In genomic region chr16:5097470-5098220, GRCh38 we compare ENCODE assay signal across 1 cellular context.
TF ChIP-seq lines count a peak whose summit lies in the region.

Gene EEF2KMT (minus strand): TSS chr16:5097795. CDS start chr16:5097739, 56 bp downstream.

TF ChIP-seq in HepG2, 621 proteins besides CTCF, POLR2A, EP300 and RAD21 (continued from another document and continues in another):
- TF ChIP-seq, protein P1, sequence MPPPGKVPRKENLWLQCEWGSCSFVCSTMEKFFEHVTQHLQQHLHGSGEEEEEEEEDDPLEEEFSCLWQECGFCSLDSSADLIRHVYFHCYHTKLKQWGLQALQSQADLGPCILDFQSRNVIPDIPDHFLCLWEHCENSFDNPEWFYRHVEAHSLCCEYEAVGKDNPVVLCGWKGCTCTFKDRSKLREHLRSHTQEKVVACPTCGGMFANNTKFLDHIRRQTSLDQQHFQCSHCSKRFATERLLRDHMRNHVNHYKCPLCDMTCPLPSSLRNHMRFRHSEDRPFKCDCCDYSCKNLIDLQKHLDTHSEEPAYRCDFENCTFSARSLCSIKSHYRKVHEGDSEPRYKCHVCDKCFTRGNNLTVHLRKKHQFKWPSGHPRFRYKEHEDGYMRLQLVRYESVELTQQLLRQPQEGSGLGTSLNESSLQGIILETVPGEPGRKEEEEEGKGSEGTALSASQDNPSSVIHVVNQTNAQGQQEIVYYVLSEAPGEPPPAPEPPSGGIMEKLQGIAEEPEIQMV (CRISPR knock-in tag; IDR thresholded peaks at IDR 0.05; ENCODE audit: low read depth): peak; percentile 58; the same call in 1 of the 2 replicates
- TF ChIP-seq MEF2D (CRISPR knock-in tag; IDR thresholded peaks at IDR 0.05) (peak; percentile 74), ZNF143 (CRISPR knock-in tag; IDR thresholded peaks at IDR 0.05) (peak; percentile 54), ZNF124 (CRISPR knock-in tag; IDR thresholded peaks at IDR 0.05) (peak; percentile 80; the same call in 1 of the 2 replicates), ASH2L (IDR thresholded peaks at IDR 0.05; ENCODE audit: insufficient read length, low read depth, low read length) (peak; percentile 22), ATF7-NPFF (CRISPR knock-in tag; IDR thresholded peaks at IDR 0.05; ENCODE audit: low read depth) (peak; percentile 93), MLXIP (CRISPR knock-in tag; IDR thresholded peaks at IDR 0.05; ENCODE audit: borderline replicate concordance) (0 out of 2 replicates have a peak, but pooled peaks have one; percentile 42), TAF1 (CRISPR knock-in tag; IDR thresholded peaks at IDR 0.05) (peak; percentile 91), TARDBP (CRISPR knock-in tag; IDR thresholded peaks at IDR 0.05) (peak; percentile 40; the same call in 1 of the 2 replicates), RARG (CRISPR knock-in tag; IDR thresholded peaks at IDR 0.05; ENCODE audit: low read depth) (0 out of 2 replicates have a peak, but pooled peaks have one; percentile 69), ZNF574 (CRISPR knock-in tag; IDR thresholded peaks at IDR 0.05) (peak; percentile 62; the same call in 1 of the 2 replicates), ETV6 (CRISPR knock-in tag; conservative IDR thresholded peaks at IDR 0.05) (0 out of 2 replicates have a peak, but pooled peaks have one; percentile 21), HMG20B (CRISPR knock-in tag; conservative IDR thresholded peaks at IDR 0.05) (0 out of 2 replicates have a peak, but pooled peaks have one; percentile 23), ZNF616 (CRISPR knock-in tag; IDR thresholded peaks at IDR 0.05; ENCODE audit: low read depth) (0 out of 2 replicates have a peak, but pooled peaks have one; percentile 26)
- TF ChIP-seq, protein P2, sequence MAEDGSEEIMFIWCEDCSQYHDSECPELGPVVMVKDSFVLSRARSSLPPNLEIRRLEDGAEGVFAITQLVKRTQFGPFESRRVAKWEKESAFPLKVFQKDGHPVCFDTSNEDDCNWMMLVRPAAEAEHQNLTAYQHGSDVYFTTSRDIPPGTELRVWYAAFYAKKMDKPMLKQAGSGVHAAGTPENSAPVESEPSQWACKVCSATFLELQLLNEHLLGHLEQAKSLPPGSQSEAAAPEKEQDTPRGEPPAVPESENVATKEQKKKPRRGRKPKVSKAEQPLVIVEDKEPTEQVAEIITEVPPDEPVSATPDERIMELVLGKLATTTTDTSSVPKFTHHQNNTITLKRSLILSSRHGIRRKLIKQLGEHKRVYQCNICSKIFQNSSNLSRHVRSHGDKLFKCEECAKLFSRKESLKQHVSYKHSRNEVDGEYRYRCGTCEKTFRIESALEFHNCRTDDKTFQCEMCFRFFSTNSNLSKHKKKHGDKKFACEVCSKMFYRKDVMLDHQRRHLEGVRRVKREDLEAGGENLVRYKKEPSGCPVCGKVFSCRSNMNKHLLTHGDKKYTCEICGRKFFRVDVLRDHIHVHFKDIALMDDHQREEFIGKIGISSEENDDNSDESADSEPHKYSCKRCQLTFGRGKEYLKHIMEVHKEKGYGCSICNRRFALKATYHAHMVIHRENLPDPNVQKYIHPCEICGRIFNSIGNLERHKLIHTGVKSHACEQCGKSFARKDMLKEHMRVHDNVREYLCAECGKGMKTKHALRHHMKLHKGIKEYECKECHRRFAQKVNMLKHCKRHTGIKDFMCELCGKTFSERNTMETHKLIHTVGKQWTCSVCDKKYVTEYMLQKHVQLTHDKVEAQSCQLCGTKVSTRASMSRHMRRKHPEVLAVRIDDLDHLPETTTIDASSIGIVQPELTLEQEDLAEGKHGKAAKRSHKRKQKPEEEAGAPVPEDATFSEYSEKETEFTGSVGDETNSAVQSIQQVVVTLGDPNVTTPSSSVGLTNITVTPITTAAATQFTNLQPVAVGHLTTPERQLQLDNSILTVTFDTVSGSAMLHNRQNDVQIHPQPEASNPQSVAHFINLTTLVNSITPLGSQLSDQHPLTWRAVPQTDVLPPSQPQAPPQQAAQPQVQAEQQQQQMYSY (CRISPR knock-in tag; IDR thresholded peaks at IDR 0.05): 0 out of 2 replicates have a peak, but pooled peaks have one; percentile 50
- TF ChIP-seq, protein P3, sequence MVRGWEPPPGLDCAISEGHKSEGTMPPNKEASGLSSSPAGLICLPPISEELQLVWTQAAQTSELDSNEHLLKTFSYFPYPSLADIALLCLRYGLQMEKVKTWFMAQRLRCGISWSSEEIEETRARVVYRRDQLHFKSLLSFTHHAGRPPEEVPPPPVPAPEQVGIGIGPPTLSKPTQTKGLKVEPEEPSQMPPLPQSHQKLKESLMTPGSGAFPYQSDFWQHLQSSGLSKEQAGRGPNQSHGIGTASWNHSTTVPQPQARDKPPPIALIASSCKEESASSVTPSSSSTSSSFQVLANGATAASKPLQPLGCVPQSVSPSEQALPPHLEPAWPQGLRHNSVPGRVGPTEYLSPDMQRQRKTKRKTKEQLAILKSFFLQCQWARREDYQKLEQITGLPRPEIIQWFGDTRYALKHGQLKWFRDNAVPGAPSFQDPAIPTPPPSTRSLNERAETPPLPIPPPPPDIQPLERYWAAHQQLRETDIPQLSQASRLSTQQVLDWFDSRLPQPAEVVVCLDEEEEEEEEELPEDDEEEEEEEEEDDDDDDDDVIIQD (CRISPR knock-in tag; IDR thresholded peaks at IDR 0.05; ENCODE audit: low read depth): 0 out of 2 replicates have a peak, but pooled peaks have one; percentile 9
- TF ChIP-seq, protein P4, sequence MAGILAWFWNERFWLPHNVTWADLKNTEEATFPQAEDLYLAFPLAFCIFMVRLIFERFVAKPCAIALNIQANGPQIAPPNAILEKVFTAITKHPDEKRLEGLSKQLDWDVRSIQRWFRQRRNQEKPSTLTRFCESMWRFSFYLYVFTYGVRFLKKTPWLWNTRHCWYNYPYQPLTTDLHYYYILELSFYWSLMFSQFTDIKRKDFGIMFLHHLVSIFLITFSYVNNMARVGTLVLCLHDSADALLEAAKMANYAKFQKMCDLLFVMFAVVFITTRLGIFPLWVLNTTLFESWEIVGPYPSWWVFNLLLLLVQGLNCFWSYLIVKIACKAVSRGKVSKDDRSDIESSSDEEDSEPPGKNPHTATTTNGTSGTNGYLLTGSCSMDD (CRISPR knock-in tag; IDR thresholded peaks at IDR 0.05): peak; percentile 28
- TF ChIP-seq, protein P5, sequence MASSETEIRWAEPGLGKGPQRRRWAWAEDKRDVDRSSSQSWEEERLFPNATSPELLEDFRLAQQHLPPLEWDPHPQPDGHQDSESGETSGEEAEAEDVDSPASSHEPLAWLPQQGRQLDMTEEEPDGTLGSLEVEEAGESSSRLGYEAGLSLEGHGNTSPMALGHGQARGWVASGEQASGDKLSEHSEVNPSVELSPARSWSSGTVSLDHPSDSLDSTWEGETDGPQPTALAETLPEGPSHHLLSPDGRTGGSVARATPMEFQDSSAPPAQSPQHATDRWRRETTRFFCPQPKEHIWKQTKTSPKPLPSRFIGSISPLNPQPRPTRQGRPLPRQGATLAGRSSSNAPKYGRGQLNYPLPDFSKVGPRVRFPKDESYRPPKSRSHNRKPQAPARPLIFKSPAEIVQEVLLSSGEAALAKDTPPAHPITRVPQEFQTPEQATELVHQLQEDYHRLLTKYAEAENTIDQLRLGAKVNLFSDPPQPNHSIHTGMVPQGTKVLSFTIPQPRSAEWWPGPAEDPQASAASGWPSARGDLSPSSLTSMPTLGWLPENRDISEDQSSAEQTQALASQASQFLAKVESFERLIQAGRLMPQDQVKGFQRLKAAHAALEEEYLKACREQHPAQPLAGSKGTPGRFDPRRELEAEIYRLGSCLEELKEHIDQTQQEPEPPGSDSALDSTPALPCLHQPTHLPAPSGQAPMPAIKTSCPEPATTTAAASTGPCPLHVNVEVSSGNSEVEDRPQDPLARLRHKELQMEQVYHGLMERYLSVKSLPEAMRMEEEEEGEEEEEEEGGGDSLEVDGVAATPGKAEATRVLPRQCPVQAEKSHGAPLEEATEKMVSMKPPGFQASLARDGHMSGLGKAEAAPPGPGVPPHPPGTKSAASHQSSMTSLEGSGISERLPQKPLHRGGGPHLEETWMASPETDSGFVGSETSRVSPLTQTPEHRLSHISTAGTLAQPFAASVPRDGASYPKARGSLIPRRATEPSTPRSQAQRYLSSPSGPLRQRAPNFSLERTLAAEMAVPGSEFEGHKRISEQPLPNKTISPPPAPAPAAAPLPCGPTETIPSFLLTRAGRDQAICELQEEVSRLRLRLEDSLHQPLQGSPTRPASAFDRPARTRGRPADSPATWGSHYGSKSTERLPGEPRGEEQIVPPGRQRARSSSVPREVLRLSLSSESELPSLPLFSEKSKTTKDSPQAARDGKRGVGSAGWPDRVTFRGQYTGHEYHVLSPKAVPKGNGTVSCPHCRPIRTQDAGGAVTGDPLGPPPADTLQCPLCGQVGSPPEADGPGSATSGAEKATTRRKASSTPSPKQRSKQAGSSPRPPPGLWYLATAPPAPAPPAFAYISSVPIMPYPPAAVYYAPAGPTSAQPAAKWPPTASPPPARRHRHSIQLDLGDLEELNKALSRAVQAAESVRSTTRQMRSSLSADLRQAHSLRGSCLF (CRISPR knock-in tag; IDR thresholded peaks at IDR 0.05; ENCODE audit: borderline replicate concordance): peak; percentile 84; the same call in 1 of the 2 replicates
